Comparison of ENCODE assay signal across 15 cellular contexts in genomic region chr21:14595449-14595848, GRCh38. TPM values are rescaled to one million over a fixed set of nuclear protein-coding genes. Genes with fewer than 3 reads are reported as not detected.
A peak's percentile ranks its signal among the peaks of the same experiment; 100 is the strongest.
DNase-seq lines count a peak whose midpoint lies in the region; ATAC-seq and TF ChIP-seq lines count a peak whose summit lies in the region.
"Had no signal": no experiment of that assay in that cellular context is flagged by ENCODE, and none has a peak within 500 bp of the region (broad histone marks: within the 10 kb centered on the region; RNA-seq: fewer than 3 reads in every experiment).

No MANE protein-coding gene starts in this region.

- H3K4me3 Mint-ChIP-seq in natural killer cell treated with Interleukin-12 subunit alpha and Interleukin-12 subunit beta and Interleukin-15 and Interleukin-18, amount 100 ng/mL, for 72 hours: no peak overlapping the region
- no peak overlapping the region for H3K4me3 Mint-ChIP-seq in natural killer cell
- H3K4me3 Mint-ChIP-seq: B cell; CD4-positive, alpha-beta T cell; CD8-positive, alpha-beta T cell had no signal

- peaks cover 39% of the 10 kb centered on the region for H3K36me3 Mint-ChIP-seq in natural killer cell treated with Interleukin-12 subunit alpha and Interleukin-12 subunit beta and Interleukin-15 and Interleukin-18, amount 100 ng/mL, for 72 hours
- no peaks in the 10 kb centered on the region for H3K36me3 Mint-ChIP-seq in natural killer cell
- H3K36me3 Mint-ChIP-seq: CD8-positive, alpha-beta T cell had no signal

- ATAC-seq in natural killer cell treated with Interleukin-12 subunit alpha and Interleukin-12 subunit beta and Interleukin-15 and Interleukin-18, amount 100 ng/mL, for 72 hours: no peak
- no peak for ATAC-seq in natural killer cell
- peak; percentile 85 for ATAC-seq in left colon
- ATAC-seq in GM19452 (IDR thresholded peaks at IDR 0.05; ENCODE audit: unreplicated experiment): no peak
- ATAC-seq: A549; CD8-positive, alpha-beta T cell had no signal

- H3K27ac Mint-ChIP-seq in natural killer cell treated with Interleukin-12 subunit alpha and Interleukin-12 subunit beta and Interleukin-15 and Interleukin-18, amount 100 ng/mL, for 72 hours: peak overlapping the region; percentile 94 to 97
- no peak overlapping the region for H3K27ac Mint-ChIP-seq in natural killer cell
- H3K27ac Mint-ChIP-seq: B cell; CD4-positive, alpha-beta T cell; CD8-positive, alpha-beta T cell had no signal

- no peak for DNase-seq in natural killer cell treated with Interleukin-12 subunit alpha and Interleukin-12 subunit beta and Interleukin-15 and Interleukin-18, amount 100 ng/mL, for 72 hours (ENCODE audit: low spot score)
- no peak for DNase-seq in natural killer cell
- no peak for DNase-seq in left colon
- DNase-seq in stimulated activated naive CD4-positive, alpha-beta T cell treated with Interleukin-2 at 50 U/mL for 16 hours (lab: John Stamatoyannopoulos, UW): no peak
- DNase-seq: AML-193; Caco-2; Calu3; CD4-positive, alpha-beta T cell; CD8-positive, alpha-beta T cell; DMS79 treated with DMSO at 0.1 percent for 48 hours; GF-D8 had no signal

- peaks cover 41 to 45% of the 10 kb centered on the region in 2 donors for H3K4me1 Mint-ChIP-seq in natural killer cell treated with Interleukin-12 subunit alpha and Interleukin-12 subunit beta and Interleukin-15 and Interleukin-18, amount 100 ng/mL, for 72 hours (ENCODE audit: low read depth in 2 of 2)
- peaks cover 15 to 16% of the 10 kb centered on the region in 2 donors for H3K4me1 Mint-ChIP-seq in natural killer cell

- H3K9me3 Mint-ChIP-seq in natural killer cell treated with Interleukin-12 subunit alpha and Interleukin-12 subunit beta and Interleukin-15 and Interleukin-18, amount 100 ng/mL, for 72 hours: peaks cover 10% of the 10 kb centered on the region
- peaks cover 2% of the 10 kb centered on the region in 2 donors for H3K9me3 Mint-ChIP-seq in natural killer cell

- no peaks in the 10 kb centered on the region for H3K27me3 Mint-ChIP-seq in natural killer cell treated with Interleukin-12 subunit alpha and Interleukin-12 subunit beta and Interleukin-15 and Interleukin-18, amount 100 ng/mL, for 72 hours
- no peaks in the 10 kb centered on the region for H3K27me3 Mint-ChIP-seq in natural killer cell (ENCODE audit: low read depth in 2 of 2)
- H3K27me3 Mint-ChIP-seq: B cell; CD4-positive, alpha-beta T cell had no signal

- intact Hi-C loops in natural killer cell (cut with micrococcal nuclease) (no loop called here), left colon (cut with DNase I, micrococcal nuclease) (no loop called here)

- TF ChIP-seq CTCF in natural killer cell (IDR thresholded peaks at IDR 0.05): no peak

RNA-seq across cellular contexts. Expression of gene SAMSN1, which starts 49.3 kb away (rescaled TPM):
- 100 to 1,000 TPM; 158 to 383 TPM for total RNA-seq in natural killer cell treated with Interleukin-12 subunit alpha and Interleukin-12 subunit beta and Interleukin-15 and Interleukin-18, amount 100 ng/mL, for 72 hours
- total RNA-seq in natural killer cell (100 to 1,000 TPM in 1 of 3 donors, 10 to 100 TPM in 2; 17.7 to 101 (median 18.2) TPM), left colon (1 to 10 TPM; 2.8 to 4.2 TPM)
- total RNA-seq: A172, Caco-2 had no signal

Comparison
In these comparisons a context has a peak if more than half of its experiments do, and no peak if none do; other contexts are left out.
1. H3K27ac Mint-ChIP-seq: peak in natural killer cell treated with Interleukin-12 subunit alpha and Interleukin-12 subunit beta and Interleukin-15 and Interleukin-18, amount 100 ng/mL, for 72 hours (2 of 2); none in natural killer cell (0 of 2).